13 cellular contexts compared by ENCODE assay signal in the genomic region with DNA sequence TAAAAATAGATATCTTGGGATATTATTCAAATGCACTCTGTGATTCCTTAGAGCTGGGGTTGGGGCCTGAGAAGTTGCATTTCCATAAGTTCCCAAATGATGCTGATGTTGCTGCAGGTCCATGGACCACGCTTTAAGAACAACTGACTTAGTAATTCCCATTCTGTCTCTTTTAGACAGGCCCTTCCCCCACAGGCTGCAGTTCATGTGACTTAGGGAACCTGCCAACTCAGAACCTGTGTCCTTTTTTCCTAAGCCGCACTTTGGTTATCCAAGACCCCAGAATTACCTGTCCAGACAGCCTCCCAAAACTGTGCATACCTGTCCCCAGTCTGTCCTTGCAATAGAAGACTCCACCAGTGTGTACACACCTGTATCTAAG. TPM values are rescaled to one million over a fixed set of nuclear protein-coding genes. Genes with fewer than 3 reads are reported as not detected.
"Had no signal": no experiment of that assay in that cellular context is flagged by ENCODE, and none has a peak within 500 bp of the region (broad histone marks: within the 10 kb centered on the region; RNA-seq: fewer than 3 reads in every experiment).

No MANE protein-coding gene starts in this region.

- H3K36me3 Mint-ChIP-seq: activated naive CD8-positive, alpha-beta T cell; mesothelial cell of epicardium; neural progenitor cell had no signal

- H3K9me3 Mint-ChIP-seq: mesothelial cell of epicardium, neural progenitor cell had no signal

- H3K4me3 ChIP-seq: hepatocyte, neural progenitor cell, skin epidermis, thyroid gland had no signal

- H3K4me1 ChIP-seq: neural progenitor cell had no signal

- H3K36me3 ChIP-seq: neural progenitor cell, thyroid gland had no signal

- H3K9ac ChIP-seq: neural progenitor cell had no signal

- H3K4me2 ChIP-seq: hepatocyte, neural progenitor cell had no signal

- H3K9me3 ChIP-seq: thyroid gland had no signal

- H3K79me2 ChIP-seq: hepatocyte had no signal

- H3K27me3 ChIP-seq: hepatocyte, neural progenitor cell, thyroid gland had no signal

- H2AFZ ChIP-seq: hepatocyte, neural progenitor cell had no signal

- H3K27ac ChIP-seq: hepatocyte, neural progenitor cell had no signal

- DNase-seq: activated CD4-positive, alpha-beta T cell treated with anti-CD3 and anti-CD28 coated beads, Interleukin-2, amount 50 U/mL, for 48 hours; activated CD4-positive, CD25-positive, alpha-beta regulatory T cell treated with anti-CD3 and anti-CD28 coated beads, Interleukin-2, amount 50 U/mL, for 72 hours; activated gamma-delta T cell; activated T-cell treated with anti-CD3 and anti-CD28 coated beads, Interleukin-2, amount 50 U/mL, for 48 hours; anterior cingulate cortex; retina; T-helper 9 cell; thyroid gland had no signal

- H3K27ac Mint-ChIP-seq: activated naive CD8-positive, alpha-beta T cell; mesothelial cell of epicardium; neural progenitor cell had no signal

- H3K4me3 Mint-ChIP-seq: activated naive CD8-positive, alpha-beta T cell; mesothelial cell of epicardium; neural progenitor cell had no signal

RNA-seq across cellular contexts. Expression of a gene that starts 1.7 kb away (rescaled TPM):
- polyA plus RNA-seq: hepatocyte had no signal
